ENCODE assay signal across 1 cellular context in the genomic region with DNA sequence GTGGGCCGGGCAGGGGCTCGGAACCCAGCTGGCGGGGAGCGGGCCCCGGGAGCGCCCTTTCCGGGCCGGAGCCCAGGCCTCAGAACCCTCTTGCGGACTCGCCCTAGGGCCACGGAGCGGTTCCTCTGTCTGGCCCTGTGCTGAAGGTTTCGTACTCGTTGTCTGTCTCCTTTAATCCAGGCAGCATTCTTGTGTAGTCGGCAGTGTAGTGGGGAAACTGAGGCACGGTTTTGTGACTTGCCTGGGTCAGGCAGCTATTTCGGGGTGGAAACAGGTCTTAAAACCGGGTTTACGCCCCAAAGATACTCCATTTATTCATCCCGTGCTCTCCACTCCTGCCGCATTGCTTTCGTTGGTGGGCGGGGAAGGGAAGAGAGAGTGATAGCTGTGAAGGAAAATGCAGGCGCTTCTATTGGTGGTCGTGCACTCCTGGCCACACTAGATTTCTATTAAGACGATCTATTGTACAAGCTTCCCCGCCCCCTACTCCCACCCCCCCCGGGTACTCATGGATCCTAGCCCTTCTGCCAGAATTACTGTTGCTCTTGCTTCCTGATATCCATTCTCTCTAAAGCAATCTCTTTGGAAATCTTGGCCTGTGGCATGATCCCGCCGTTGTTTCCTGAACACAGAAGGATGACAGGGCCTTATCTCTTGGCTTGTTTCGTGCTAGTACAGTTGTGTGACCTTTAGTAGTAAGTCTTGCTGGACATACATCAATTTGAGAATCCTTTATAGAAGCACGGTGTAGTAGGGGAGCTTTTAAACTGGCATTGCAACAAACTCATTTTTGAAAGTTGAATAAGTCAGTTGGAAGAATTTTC.
TF ChIP-seq lines count a peak whose summit lies in the region.

No MANE protein-coding gene starts in this region.

TF ChIP-seq in HepG2, 621 proteins besides CTCF, POLR2A, EP300 and RAD21 (continues in another document):
- no peak for TF ChIP-seq HNF4A (CRISPR knock-in tag; IDR thresholded peaks at IDR 0.05)
- TF ChIP-seq KDM1A (CRISPR knock-in tag; IDR thresholded peaks at IDR 0.05): no peak
- TF ChIP-seq NR2F1 (CRISPR knock-in tag; IDR thresholded peaks at IDR 0.05): no peak
- TF ChIP-seq, protein P1, sequence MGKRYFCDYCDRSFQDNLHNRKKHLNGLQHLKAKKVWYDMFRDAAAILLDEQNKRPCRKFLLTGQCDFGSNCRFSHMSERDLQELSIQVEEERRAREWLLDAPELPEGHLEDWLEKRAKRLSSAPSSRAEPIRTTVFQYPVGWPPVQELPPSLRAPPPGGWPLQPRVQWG (CRISPR knock-in tag; IDR thresholded peaks at IDR 0.05; ENCODE audit: borderline replicate concordance, low read depth): no peak
- no peak for TF ChIP-seq TEAD2 (CRISPR knock-in tag; IDR thresholded peaks at IDR 0.05)
- TF ChIP-seq CC2D1A (CRISPR knock-in tag; IDR thresholded peaks at IDR 0.05): no peak
- TF ChIP-seq ATAD3A (CRISPR knock-in tag; IDR thresholded peaks at IDR 0.05): no peak
- no peak for TF ChIP-seq SPEN (CRISPR knock-in tag; IDR thresholded peaks at IDR 0.05; ENCODE audit: low read depth)
- TF ChIP-seq NAIF1 (CRISPR knock-in tag; IDR thresholded peaks at IDR 0.05; ENCODE audit: borderline replicate concordance): no peak
- no peak for TF ChIP-seq ZNF839 (CRISPR knock-in tag; IDR thresholded peaks at IDR 0.05; ENCODE audit: borderline replicate concordance)
- TF ChIP-seq MAFK (conservative IDR thresholded peaks at IDR 0.05 in 1 of 2, IDR thresholded peaks at IDR 0.05 in 1 of 2; ENCODE audit: low read length in 2 of 2): no peak
- TF ChIP-seq, protein P2, sequence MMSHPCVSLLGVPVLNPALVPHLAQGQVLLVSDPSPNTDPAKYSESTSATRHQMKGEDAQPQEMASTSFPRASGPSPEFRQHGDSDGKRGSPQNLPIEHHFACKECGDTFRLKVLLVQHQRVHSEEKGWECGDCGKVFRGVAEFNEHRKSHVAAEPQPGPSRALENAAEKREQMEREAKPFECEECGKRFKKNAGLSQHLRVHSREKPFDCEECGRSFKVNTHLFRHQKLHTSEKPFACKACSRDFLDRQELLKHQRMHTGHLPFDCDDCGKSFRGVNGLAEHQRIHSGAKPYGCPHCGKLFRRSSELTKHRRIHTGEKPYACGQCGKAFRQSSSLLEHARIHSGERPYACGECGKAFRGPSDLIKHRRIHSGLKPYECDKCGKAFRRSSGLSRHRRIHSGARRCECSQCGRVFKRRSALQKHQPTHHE (CRISPR knock-in tag; IDR thresholded peaks at IDR 0.05; ENCODE audit: borderline replicate concordance): peak; percentile 53; the same call in 1 of the 2 replicates
- no peak for TF ChIP-seq ZFP36L1 (CRISPR knock-in tag; IDR thresholded peaks at IDR 0.05)
- TF ChIP-seq, protein P3, sequence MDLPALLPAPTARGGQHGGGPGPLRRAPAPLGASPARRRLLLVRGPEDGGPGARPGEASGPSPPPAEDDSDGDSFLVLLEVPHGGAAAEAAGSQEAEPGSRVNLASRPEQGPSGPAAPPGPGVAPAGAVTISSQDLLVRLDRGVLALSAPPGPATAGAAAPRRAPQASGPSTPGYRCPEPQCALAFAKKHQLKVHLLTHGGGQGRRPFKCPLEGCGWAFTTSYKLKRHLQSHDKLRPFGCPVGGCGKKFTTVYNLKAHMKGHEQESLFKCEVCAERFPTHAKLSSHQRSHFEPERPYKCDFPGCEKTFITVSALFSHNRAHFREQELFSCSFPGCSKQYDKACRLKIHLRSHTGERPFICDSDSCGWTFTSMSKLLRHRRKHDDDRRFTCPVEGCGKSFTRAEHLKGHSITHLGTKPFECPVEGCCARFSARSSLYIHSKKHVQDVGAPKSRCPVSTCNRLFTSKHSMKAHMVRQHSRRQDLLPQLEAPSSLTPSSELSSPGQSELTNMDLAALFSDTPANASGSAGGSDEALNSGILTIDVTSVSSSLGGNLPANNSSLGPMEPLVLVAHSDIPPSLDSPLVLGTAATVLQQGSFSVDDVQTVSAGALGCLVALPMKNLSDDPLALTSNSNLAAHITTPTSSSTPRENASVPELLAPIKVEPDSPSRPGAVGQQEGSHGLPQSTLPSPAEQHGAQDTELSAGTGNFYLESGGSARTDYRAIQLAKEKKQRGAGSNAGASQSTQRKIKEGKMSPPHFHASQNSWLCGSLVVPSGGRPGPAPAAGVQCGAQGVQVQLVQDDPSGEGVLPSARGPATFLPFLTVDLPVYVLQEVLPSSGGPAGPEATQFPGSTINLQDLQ (CRISPR knock-in tag; IDR thresholded peaks at IDR 0.05): peak; percentile 93
- TF ChIP-seq, protein P4, sequence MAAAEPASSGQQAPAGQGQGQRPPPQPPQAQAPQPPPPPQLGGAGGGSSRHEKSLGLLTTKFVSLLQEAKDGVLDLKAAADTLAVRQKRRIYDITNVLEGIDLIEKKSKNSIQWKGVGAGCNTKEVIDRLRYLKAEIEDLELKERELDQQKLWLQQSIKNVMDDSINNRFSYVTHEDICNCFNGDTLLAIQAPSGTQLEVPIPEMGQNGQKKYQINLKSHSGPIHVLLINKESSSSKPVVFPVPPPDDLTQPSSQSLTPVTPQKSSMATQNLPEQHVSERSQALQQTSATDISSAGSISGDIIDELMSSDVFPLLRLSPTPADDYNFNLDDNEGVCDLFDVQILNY (CRISPR knock-in tag; conservative IDR thresholded peaks at IDR 0.05): 0 out of 2 replicates have a peak, but pooled peaks have one; percentile 5
- no peak for TF ChIP-seq SOX5 (CRISPR knock-in tag; IDR thresholded peaks at IDR 0.05; ENCODE audit: borderline replicate concordance)
- no peak for TF ChIP-seq ZNF724P (CRISPR knock-in tag; IDR thresholded peaks at IDR 0.05; ENCODE audit: borderline replicate concordance)
- TF ChIP-seq, protein P5, sequence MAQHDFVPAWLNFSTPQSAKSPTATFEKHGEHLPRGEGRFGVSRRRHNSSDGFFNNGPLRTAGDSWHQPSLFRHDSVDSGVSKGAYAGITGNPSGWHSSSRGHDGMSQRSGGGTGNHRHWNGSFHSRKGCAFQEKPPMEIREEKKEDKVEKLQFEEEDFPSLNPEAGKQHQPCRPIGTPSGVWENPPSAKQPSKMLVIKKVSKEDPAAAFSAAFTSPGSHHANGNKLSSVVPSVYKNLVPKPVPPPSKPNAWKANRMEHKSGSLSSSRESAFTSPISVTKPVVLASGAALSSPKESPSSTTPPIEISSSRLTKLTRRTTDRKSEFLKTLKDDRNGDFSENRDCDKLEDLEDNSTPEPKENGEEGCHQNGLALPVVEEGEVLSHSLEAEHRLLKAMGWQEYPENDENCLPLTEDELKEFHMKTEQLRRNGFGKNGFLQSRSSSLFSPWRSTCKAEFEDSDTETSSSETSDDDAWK (CRISPR knock-in tag; IDR thresholded peaks at IDR 0.05): no peak
- TF ChIP-seq, protein P6, sequence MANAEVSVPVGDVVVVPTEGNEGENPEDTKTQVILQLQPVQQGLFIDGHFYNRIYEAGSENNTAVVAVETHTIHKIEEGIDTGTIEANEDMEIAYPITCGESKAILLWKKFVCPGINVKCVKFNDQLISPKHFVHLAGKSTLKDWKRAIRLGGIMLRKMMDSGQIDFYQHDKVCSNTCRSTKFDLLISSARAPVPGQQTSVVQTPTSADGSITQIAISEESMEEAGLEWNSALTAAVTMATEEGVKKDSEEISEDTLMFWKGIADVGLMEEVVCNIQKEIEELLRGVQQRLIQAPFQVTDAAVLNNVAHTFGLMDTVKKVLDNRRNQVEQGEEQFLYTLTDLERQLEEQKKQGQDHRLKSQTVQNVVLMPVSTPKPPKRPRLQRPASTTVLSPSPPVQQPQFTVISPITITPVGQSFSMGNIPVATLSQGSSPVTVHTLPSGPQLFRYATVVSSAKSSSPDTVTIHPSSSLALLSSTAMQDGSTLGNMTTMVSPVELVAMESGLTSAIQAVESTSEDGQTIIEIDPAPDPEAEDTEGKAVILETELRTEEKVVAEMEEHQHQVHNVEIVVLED (CRISPR knock-in tag; IDR thresholded peaks at IDR 0.05; ENCODE audit: borderline replicate concordance): no peak
- no peak for TF ChIP-seq CENPX (CRISPR knock-in tag; IDR thresholded peaks at IDR 0.05)
- TF ChIP-seq KMT2A (CRISPR knock-in tag; IDR thresholded peaks at IDR 0.05): no peak; the same call in 1 of the 2 replicates
- TF ChIP-seq SP140L (CRISPR knock-in tag; IDR thresholded peaks at IDR 0.05; ENCODE audit: borderline replicate concordance): no peak
- TF ChIP-seq, protein P7, sequence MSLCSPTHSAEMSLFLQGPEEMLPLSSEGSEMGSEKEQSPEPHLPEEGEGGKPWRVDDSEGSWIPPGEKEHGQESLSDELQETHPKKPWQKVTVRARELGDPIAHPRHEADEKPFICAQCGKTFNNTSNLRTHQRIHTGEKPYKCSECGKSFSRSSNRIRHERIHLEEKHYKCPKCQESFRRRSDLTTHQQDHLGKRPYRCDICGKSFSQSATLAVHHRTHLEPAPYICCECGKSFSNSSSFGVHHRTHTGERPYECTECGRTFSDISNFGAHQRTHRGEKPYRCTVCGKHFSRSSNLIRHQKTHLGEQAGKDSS (CRISPR knock-in tag; IDR thresholded peaks at IDR 0.05; ENCODE audit: borderline replicate concordance, low read depth): 0 out of 2 replicates have a peak, but pooled peaks have one; percentile 12
- no peak for TF ChIP-seq POLR2AphosphoS5 (IDR thresholded peaks at IDR 0.05; ENCODE audit: low read depth, low read length)
- TF ChIP-seq, protein P8, sequence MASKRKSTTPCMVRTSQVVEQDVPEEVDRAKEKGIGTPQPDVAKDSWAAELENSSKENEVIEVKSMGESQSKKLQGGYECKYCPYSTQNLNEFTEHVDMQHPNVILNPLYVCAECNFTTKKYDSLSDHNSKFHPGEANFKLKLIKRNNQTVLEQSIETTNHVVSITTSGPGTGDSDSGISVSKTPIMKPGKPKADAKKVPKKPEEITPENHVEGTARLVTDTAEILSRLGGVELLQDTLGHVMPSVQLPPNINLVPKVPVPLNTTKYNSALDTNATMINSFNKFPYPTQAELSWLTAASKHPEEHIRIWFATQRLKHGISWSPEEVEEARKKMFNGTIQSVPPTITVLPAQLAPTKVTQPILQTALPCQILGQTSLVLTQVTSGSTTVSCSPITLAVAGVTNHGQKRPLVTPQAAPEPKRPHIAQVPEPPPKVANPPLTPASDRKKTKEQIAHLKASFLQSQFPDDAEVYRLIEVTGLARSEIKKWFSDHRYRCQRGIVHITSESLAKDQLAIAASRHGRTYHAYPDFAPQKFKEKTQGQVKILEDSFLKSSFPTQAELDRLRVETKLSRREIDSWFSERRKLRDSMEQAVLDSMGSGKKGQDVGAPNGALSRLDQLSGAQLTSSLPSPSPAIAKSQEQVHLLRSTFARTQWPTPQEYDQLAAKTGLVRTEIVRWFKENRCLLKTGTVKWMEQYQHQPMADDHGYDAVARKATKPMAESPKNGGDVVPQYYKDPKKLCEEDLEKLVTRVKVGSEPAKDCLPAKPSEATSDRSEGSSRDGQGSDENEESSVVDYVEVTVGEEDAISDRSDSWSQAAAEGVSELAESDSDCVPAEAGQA (IDR thresholded peaks at IDR 0.05; ENCODE audit: low read depth): no peak
- TF ChIP-seq, protein P8 (CRISPR knock-in tag; IDR thresholded peaks at IDR 0.05; ENCODE audit: borderline replicate concordance): no peak
- TF ChIP-seq ZNF672 (CRISPR knock-in tag; IDR thresholded peaks at IDR 0.05): no peak
- TF ChIP-seq GZF1 (CRISPR knock-in tag; IDR thresholded peaks at IDR 0.05): no peak; the same call in 1 of the 2 replicates
- TF ChIP-seq STAT5B (CRISPR knock-in tag; IDR thresholded peaks at IDR 0.05): no peak
- TF ChIP-seq ZNF24 (IDR thresholded peaks at IDR 0.05): no peak
- TF ChIP-seq, protein P9, sequence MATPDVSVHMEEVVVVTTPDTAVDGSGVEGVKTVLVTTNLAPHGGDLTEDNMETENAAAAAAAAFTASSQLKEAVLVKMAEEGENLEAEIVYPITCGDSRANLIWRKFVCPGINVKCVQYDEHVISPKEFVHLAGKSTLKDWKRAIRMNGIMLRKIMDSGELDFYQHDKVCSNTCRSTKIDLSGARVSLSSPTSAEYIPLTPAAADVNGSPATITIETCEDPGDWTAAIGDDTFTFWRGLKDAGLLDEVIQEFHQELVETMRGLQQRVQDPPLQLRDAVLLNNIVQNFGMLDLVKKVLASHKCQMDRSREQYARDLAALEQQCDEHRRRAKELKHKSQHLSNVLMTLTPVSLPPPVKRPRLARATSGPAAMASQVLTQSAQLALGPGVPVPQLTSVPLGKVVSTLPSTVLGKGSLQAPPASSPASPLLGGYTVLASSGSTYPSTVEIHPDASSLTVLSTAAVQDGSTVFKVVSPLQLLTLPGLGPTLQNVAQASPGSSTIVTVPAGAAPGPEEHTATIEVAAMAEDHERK (CRISPR knock-in tag; IDR thresholded peaks at IDR 0.05; ENCODE audit: low read depth): no peak
- TF ChIP-seq HHEX (CRISPR knock-in tag; IDR thresholded peaks at IDR 0.05): no peak
- TF ChIP-seq BCL6 (CRISPR knock-in tag; IDR thresholded peaks at IDR 0.05): no peak
- no peak for TF ChIP-seq TOE1 (CRISPR knock-in tag; IDR thresholded peaks at IDR 0.05)
- TF ChIP-seq, protein P10, sequence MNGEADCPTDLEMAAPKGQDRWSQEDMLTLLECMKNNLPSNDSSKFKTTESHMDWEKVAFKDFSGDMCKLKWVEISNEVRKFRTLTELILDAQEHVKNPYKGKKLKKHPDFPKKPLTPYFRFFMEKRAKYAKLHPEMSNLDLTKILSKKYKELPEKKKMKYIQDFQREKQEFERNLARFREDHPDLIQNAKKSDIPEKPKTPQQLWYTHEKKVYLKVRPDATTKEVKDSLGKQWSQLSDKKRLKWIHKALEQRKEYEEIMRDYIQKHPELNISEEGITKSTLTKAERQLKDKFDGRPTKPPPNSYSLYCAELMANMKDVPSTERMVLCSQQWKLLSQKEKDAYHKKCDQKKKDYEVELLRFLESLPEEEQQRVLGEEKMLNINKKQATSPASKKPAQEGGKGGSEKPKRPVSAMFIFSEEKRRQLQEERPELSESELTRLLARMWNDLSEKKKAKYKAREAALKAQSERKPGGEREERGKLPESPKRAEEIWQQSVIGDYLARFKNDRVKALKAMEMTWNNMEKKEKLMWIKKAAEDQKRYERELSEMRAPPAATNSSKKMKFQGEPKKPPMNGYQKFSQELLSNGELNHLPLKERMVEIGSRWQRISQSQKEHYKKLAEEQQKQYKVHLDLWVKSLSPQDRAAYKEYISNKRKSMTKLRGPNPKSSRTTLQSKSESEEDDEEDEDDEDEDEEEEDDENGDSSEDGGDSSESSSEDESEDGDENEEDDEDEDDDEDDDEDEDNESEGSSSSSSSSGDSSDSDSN (CRISPR knock-in tag; IDR thresholded peaks at IDR 0.05): peak; percentile 51; the same call in 1 of the 2 replicates
- no peak for TF ChIP-seq ZNF10 (CRISPR knock-in tag; IDR thresholded peaks at IDR 0.05; ENCODE audit: borderline replicate concordance, low read depth)
- TF ChIP-seq ZNF430 (CRISPR knock-in tag; IDR thresholded peaks at IDR 0.05): no peak
- TF ChIP-seq ZSCAN21 (CRISPR knock-in tag; IDR thresholded peaks at IDR 0.05; ENCODE audit: borderline replicate concordance): no peak
- peak; percentile 4; the same call in 1 of the 2 replicates for TF ChIP-seq ZNF256 (CRISPR knock-in tag; conservative IDR thresholded peaks at IDR 0.05)
